ENCODE assay signal across 1 cellular context in genomic region chr3:32794487-32795308, GRCh38.
TF ChIP-seq lines count a peak whose summit lies in the region.

No MANE protein-coding gene starts in this region.

TF ChIP-seq in HepG2, 621 proteins besides CTCF, POLR2A, EP300 and RAD21 (continued from another document and continues in another):
- TF ChIP-seq TBX3 (IDR thresholded peaks at IDR 0.05; ENCODE audit: borderline replicate concordance), result peak; percentile 47; the same call in 1 of the 2 replicates
- no peak; the same call in 1 of the 2 replicates for TF ChIP-seq ZNF605 (CRISPR knock-in tag; IDR thresholded peaks at IDR 0.05)
- TF ChIP-seq HNRNPUL1 (IDR thresholded peaks at IDR 0.05; ENCODE audit: low read depth, low read length), result no peak
- TF ChIP-seq RBAK (CRISPR knock-in tag; IDR thresholded peaks at IDR 0.05), result no peak
- TF ChIP-seq ZNF382 (CRISPR knock-in tag; IDR thresholded peaks at IDR 0.05; ENCODE audit: borderline replicate concordance), result no peak
- 0 out of 2 replicates have a peak, but pooled peaks have one; percentile 13 for TF ChIP-seq ATF7 (IDR thresholded peaks at IDR 0.05)
- peak; percentile 95 for TF ChIP-seq ATF7 (CRISPR knock-in tag; IDR thresholded peaks at IDR 0.05)
- no peak for TF ChIP-seq ZNF556 (CRISPR knock-in tag; IDR thresholded peaks at IDR 0.05; ENCODE audit: borderline replicate concordance)
- TF ChIP-seq FOXA3 (CRISPR knock-in tag; IDR thresholded peaks at IDR 0.05), result peak; percentile 88
- TF ChIP-seq LRRFIP1 (CRISPR knock-in tag; conservative IDR thresholded peaks at IDR 0.05), result no peak
- no peak for TF ChIP-seq AGO1 (IDR thresholded peaks at IDR 0.05; ENCODE audit: low read depth, low read length, poor library complexity, severe bottlenecking)
- TF ChIP-seq ZNF891 (CRISPR knock-in tag; IDR thresholded peaks at IDR 0.05), result no peak
- no peak for TF ChIP-seq ZNF446 (CRISPR knock-in tag; IDR thresholded peaks at IDR 0.05)
- TF ChIP-seq THYN1 (CRISPR knock-in tag; IDR thresholded peaks at IDR 0.05; ENCODE audit: borderline replicate concordance, low read depth), result no peak
- TF ChIP-seq ZNF761 (CRISPR knock-in tag; conservative IDR thresholded peaks at IDR 0.05), result no peak
- peak; percentile 33; the same call in 1 of the 2 replicates for TF ChIP-seq KDM5B (CRISPR knock-in tag; IDR thresholded peaks at IDR 0.05; ENCODE audit: borderline replicate concordance)
- TF ChIP-seq ZNF281 (CRISPR knock-in tag; IDR thresholded peaks at IDR 0.05; ENCODE audit: borderline replicate concordance), result no peak; the same call in 1 of the 2 replicates
- TF ChIP-seq CBX2 (IDR thresholded peaks at IDR 0.05; ENCODE audit: low read depth, low read length), result no peak
- TF ChIP-seq CBX2 (CRISPR knock-in tag; IDR thresholded peaks at IDR 0.05; ENCODE audit: low read depth), result no peak
- TF ChIP-seq CSRNP2 (CRISPR knock-in tag; conservative IDR thresholded peaks at IDR 0.05; ENCODE audit: low read depth), result no peak
- no peak for TF ChIP-seq GTF2F1 (IDR thresholded peaks at IDR 0.05; ENCODE audit: low read length)
- TF ChIP-seq CC2D1A (CRISPR knock-in tag; IDR thresholded peaks at IDR 0.05), result no peak
- no peak for TF ChIP-seq YEATS2 (CRISPR knock-in tag; IDR thresholded peaks at IDR 0.05; ENCODE audit: borderline replicate concordance)
- no peak for TF ChIP-seq KAT2B (IDR thresholded peaks at IDR 0.05; ENCODE audit: borderline replicate concordance, low read depth, low read length)
- no peak for TF ChIP-seq ZNF558 (CRISPR knock-in tag; IDR thresholded peaks at IDR 0.05; ENCODE audit: borderline replicate concordance)
- no peak for TF ChIP-seq ZNF570 (CRISPR knock-in tag; IDR thresholded peaks at IDR 0.05; ENCODE audit: borderline replicate concordance)
- TF ChIP-seq NR2F6 (IDR thresholded peaks at IDR 0.05), result peak; percentile 81
- TF ChIP-seq NR2F6 (CRISPR knock-in tag; IDR thresholded peaks at IDR 0.05), result peak; percentile 79
- TF ChIP-seq RXRA (CRISPR knock-in tag; IDR thresholded peaks at IDR 0.05), result peak; percentile 91
- TF ChIP-seq SMAD1 (CRISPR knock-in tag; IDR thresholded peaks at IDR 0.05; ENCODE audit: borderline replicate concordance, low read depth), result 0 out of 2 replicates have a peak, but pooled peaks have one; percentile 56
- TF ChIP-seq CENPBD1 (CRISPR knock-in tag; IDR thresholded peaks at IDR 0.05; ENCODE audit: borderline replicate concordance, low read depth), result no peak
- no peak for TF ChIP-seq RNF2 (conservative IDR thresholded peaks at IDR 0.05; ENCODE audit: low read depth)
- no peak for TF ChIP-seq E2F1 (CRISPR knock-in tag; IDR thresholded peaks at IDR 0.05)
- TF ChIP-seq FOXC1 (CRISPR knock-in tag; IDR thresholded peaks at IDR 0.05; ENCODE audit: borderline replicate concordance), result peak; percentile 96
- no peak for TF ChIP-seq ZNF616 (CRISPR knock-in tag; IDR thresholded peaks at IDR 0.05; ENCODE audit: low read depth)
- TF ChIP-seq ZNF639 (CRISPR knock-in tag; conservative IDR thresholded peaks at IDR 0.05), result no peak
- no peak for TF ChIP-seq ZNF256 (CRISPR knock-in tag; conservative IDR thresholded peaks at IDR 0.05)
- no peak for TF ChIP-seq AGO2 (optimal IDR thresholded peaks at IDR 0.05; ENCODE audit: low read depth, low read length)
- peak; percentile 87 for TF ChIP-seq CEBPG (CRISPR knock-in tag; IDR thresholded peaks at IDR 0.05)
- peak; percentile 63; the same call in 1 of the 2 replicates for TF ChIP-seq AKAP8 (CRISPR knock-in tag; IDR thresholded peaks at IDR 0.05)
- TF ChIP-seq SMARCE1 (IDR thresholded peaks at IDR 0.05; ENCODE audit: borderline replicate concordance), result no peak
- TF ChIP-seq PHB2 (IDR thresholded peaks at IDR 0.05; ENCODE audit: partially characterized antibody), result no peak
- TF ChIP-seq MXD4 (CRISPR knock-in tag; IDR thresholded peaks at IDR 0.05), result no peak
- no peak for TF ChIP-seq HHEX (CRISPR knock-in tag; IDR thresholded peaks at IDR 0.05)
- TF ChIP-seq ZGPAT (CRISPR knock-in tag; IDR thresholded peaks at IDR 0.05), result peak; percentile 56; the same call in 1 of the 2 replicates
- no peak for TF ChIP-seq NFYB (CRISPR knock-in tag; IDR thresholded peaks at IDR 0.05)
- TF ChIP-seq ZNF546 (CRISPR knock-in tag; conservative IDR thresholded peaks at IDR 0.05), result no peak
- TF ChIP-seq DPF2 (CRISPR knock-in tag; IDR thresholded peaks at IDR 0.05; ENCODE audit: borderline replicate concordance, low read depth), result peak; percentile 85
- TF ChIP-seq ATF1 (CRISPR knock-in tag; IDR thresholded peaks at IDR 0.05), result no peak
- no peak for TF ChIP-seq ZNF333 (CRISPR knock-in tag; IDR thresholded peaks at IDR 0.05; ENCODE audit: borderline replicate concordance)
- TF ChIP-seq ATF7-NPFF (CRISPR knock-in tag; IDR thresholded peaks at IDR 0.05; ENCODE audit: low read depth), result no peak
- 0 out of 2 replicates have a peak, but pooled peaks have one; percentile 21 for TF ChIP-seq ZNF724P (CRISPR knock-in tag; IDR thresholded peaks at IDR 0.05; ENCODE audit: borderline replicate concordance)
- TF ChIP-seq ZSCAN20 (CRISPR knock-in tag; IDR thresholded peaks at IDR 0.05; ENCODE audit: borderline replicate concordance), result no peak
- 0 out of 2 replicates have a peak, but pooled peaks have one; percentile 17 for TF ChIP-seq SNAI1 (CRISPR knock-in tag; IDR thresholded peaks at IDR 0.05; ENCODE audit: borderline replicate concordance)
- no peak for TF ChIP-seq USF2 (IDR thresholded peaks at IDR 0.05; ENCODE audit: low read depth, low read length)
- TF ChIP-seq USF2 (CRISPR knock-in tag; IDR thresholded peaks at IDR 0.05; ENCODE audit: borderline replicate concordance), result no peak
- TF ChIP-seq SP1 (IDR thresholded peaks at IDR 0.05), result no peak
- TF ChIP-seq SP1 (CRISPR knock-in tag; IDR thresholded peaks at IDR 0.05), result no peak
- TF ChIP-seq RBM22 (optimal IDR thresholded peaks at IDR 0.05; ENCODE audit: low read length), result no peak
- TF ChIP-seq MYPOP (CRISPR knock-in tag; IDR thresholded peaks at IDR 0.05), result peak; percentile 87
